Comparison of ENCODE assay signal across 9 cellular contexts in the genomic region with DNA sequence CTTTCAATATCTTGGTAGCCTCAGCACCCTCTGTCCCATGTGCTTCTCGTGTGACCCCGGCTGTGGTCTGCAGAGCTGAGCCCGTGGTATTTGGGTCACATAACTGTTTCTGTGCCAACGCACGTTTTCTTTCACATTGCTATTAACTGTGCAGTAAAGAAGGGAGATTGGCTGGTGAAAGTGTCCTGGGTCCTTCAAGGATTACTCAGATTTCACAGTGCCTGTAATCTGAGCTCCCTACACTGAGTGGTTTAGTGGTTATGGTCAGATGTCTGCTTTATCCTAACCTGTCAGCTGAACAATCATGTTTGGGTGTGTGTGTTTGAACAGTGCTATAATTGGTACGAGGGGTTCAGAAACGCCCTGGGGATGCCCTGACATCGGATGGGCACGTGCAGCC.
DNase-seq lines count a peak whose midpoint lies in the region; ATAC-seq, FAIRE-seq and TF ChIP-seq lines count a peak whose summit lies in the region.
"Had no signal": no experiment of that assay in that cellular context is flagged by ENCODE, and none has a peak within 500 bp of the region (broad histone marks: within the 10 kb centered on the region; RNA-seq: fewer than 3 reads in every experiment).

No MANE protein-coding gene starts in this region.

- no peaks in the 10 kb centered on the region for H3K9me1 ChIP-seq in K562 (ENCODE audit: control insufficient read depth, insufficient read depth, low read length)

- no peak overlapping the region for H4K5ac ChIP-seq in mesendoderm (ENCODE audit: low read length)

- H3K79me1 ChIP-seq in mesendoderm (ENCODE audit: low read length), result no peaks in the 10 kb centered on the region

- H2AK5ac ChIP-seq in mesendoderm (ENCODE audit: low read length), result no peak overlapping the region

- TF ChIP-seq CTCF in K562 (IDR thresholded peaks at IDR 0.05 in 2 of 3, conservative IDR thresholded peaks at IDR 0.05 in 1 of 3; ENCODE audit: insufficient read depth in 2 of 3, low read depth in 1 of 3, low read length in 3 of 3), result no peak

- H3K9me3 ChIP-seq in K562 (replicated peaks; ENCODE audit: control insufficient read depth, insufficient read depth, low read depth, low read length), result no peaks in the 10 kb centered on the region
- H3K9me3 ChIP-seq in CD4-positive, alpha-beta memory T cell (ENCODE audit: control insufficient read depth in 1 of 2, low read length in 2 of 2), result no peaks in the 10 kb centered on the region

- no peak overlapping the region for H3K4ac ChIP-seq in mesendoderm (ENCODE audit: low read depth, low read length)

- no peak overlapping the region for H2BK15ac ChIP-seq in mesendoderm (replicated peaks; ENCODE audit: low read depth)

- no peaks in the 10 kb centered on the region for H3K36me3 Mint-ChIP-seq in activated naive CD8-positive, alpha-beta T cell treated with anti-CD3 and anti-CD28 coated beads for 36 hours
- no peaks in the 10 kb centered on the region for H3K36me3 Mint-ChIP-seq in CD4-positive, alpha-beta memory T cell

- H3K27me3 ChIP-seq in K562 (ENCODE audit: control insufficient read depth in 2 of 2, insufficient read depth in 2 of 2, low read length in 2 of 2), result peaks cover 0 to 26% of the 10 kb centered on the region in 2 experiments; a peak in 2 of 5 replicates
- no peaks in the 10 kb centered on the region for H3K27me3 ChIP-seq in mesendoderm (ENCODE audit: insufficient read depth, low read length, poor library complexity)
- no peaks in the 10 kb centered on the region for H3K27me3 ChIP-seq in CD4-positive, alpha-beta memory T cell (ENCODE audit: insufficient read depth, low read length)

- ATAC-seq in K562 (peak; percentile 44), HG03378 (IDR thresholded peaks at IDR 0.05; ENCODE audit: unreplicated experiment) (no peak)

- peaks cover 4% of the 10 kb centered on the region for H3K27me3 Mint-ChIP-seq in activated naive CD8-positive, alpha-beta T cell treated with anti-CD3 and anti-CD28 coated beads for 36 hours
- no peaks in the 10 kb centered on the region for H3K27me3 Mint-ChIP-seq in CD4-positive, alpha-beta memory T cell

- no TSS peak for BruUV-seq in K562 (replicated peaks; lab: Mats Ljungman, UMichigan)

- no peaks in the 10 kb centered on the region for H4K20me1 ChIP-seq in K562 (replicated peaks; ENCODE audit: control insufficient read depth, insufficient read depth, low read length)

- intact Hi-C loops in K562 (cut with micrococcal nuclease), result no loop called here
- intact Hi-C loops in CD4-positive, alpha-beta memory T cell (cut with micrococcal nuclease), result no loop called here

- no peak overlapping the region for H3K18ac ChIP-seq in mesendoderm (ENCODE audit: low read length)

- H3K27ac ChIP-seq in K562 (ENCODE audit: extremely low read depth, low read depth, low read length) (no peak overlapping the region), mesendoderm (ENCODE audit: low read depth, low read length) (no peak overlapping the region)
- H3K27ac ChIP-seq in CD4-positive, alpha-beta memory T cell (ENCODE audit: low read depth, low read length), result no peak overlapping the region

- TF ChIP-seq RAD21 in K562 (CRISPR knock-in tag; conservative IDR thresholded peaks at IDR 0.05 in 1 of 2, IDR thresholded peaks at IDR 0.05 in 1 of 2), result no peak

- H3K9me3 Mint-ChIP-seq in activated naive CD8-positive, alpha-beta T cell treated with anti-CD3 and anti-CD28 coated beads for 36 hours, result peaks cover 6% of the 10 kb centered on the region
- H3K9me3 Mint-ChIP-seq in CD4-positive, alpha-beta memory T cell, result peaks cover 0 to 17% (median 3%) of the 10 kb centered on the region in 8 donors

- no peaks in the 10 kb centered on the region for H3K4me1 Mint-ChIP-seq in activated naive CD8-positive, alpha-beta T cell treated with anti-CD3 and anti-CD28 coated beads for 36 hours
- peaks cover 0 to 16% (median 5%) of the 10 kb centered on the region in 4 donors for H3K4me1 Mint-ChIP-seq in CD4-positive, alpha-beta memory T cell

- peak overlapping the region; percentile 36 for H3K56ac ChIP-seq in mesendoderm (ENCODE audit: low read length)

- H2BK5ac ChIP-seq in mesendoderm (ENCODE audit: low read length), result no peak overlapping the region

- no peak for FAIRE-seq in K562 (lab: Jason Lieb, UNC)

- H3K4me2 ChIP-seq in K562 (ENCODE audit: insufficient read depth, low read length) (no peak overlapping the region), mesendoderm (ENCODE audit: low read length) (no peak overlapping the region)

- no peak overlapping the region for H2AFZ ChIP-seq in K562 (ENCODE audit: low read depth, low read length)

- no peak for TF ChIP-seq EP300 in K562 (IDR thresholded peaks at IDR 0.05; ENCODE audit: low read length)

- H3K27ac Mint-ChIP-seq in activated naive CD8-positive, alpha-beta T cell treated with anti-CD3 and anti-CD28 coated beads for 36 hours, result no peak overlapping the region
- H3K27ac Mint-ChIP-seq in CD4-positive, alpha-beta memory T cell, result no peak overlapping the region

- H3K9ac ChIP-seq in K562 (ENCODE audit: insufficient read depth in 1 of 2, low read depth in 2 of 2, low read length in 2 of 2), result no peak overlapping the region
- H3K9ac ChIP-seq in mesendoderm (ENCODE audit: low read length), result no peak overlapping the region

- H3K36me3 ChIP-seq in K562 (ENCODE audit: control insufficient read depth, insufficient read depth, low read length), result no peaks in the 10 kb centered on the region
- no peaks in the 10 kb centered on the region for H3K36me3 ChIP-seq in mesendoderm (ENCODE audit: control insufficient read depth, insufficient read depth, low read length)
- no peaks in the 10 kb centered on the region for H3K36me3 ChIP-seq in CD4-positive, alpha-beta memory T cell (ENCODE audit: insufficient read depth, low read length)

- CTCF ChIA-PET in K562 (lab: Yijun Ruan, JAX; ENCODE audit: low intra/inter-chr PET ratio), result no interaction called here
- CTCF ChIA-PET in CD4-positive, alpha-beta memory T cell (lab: Charles Lee; ENCODE audit: partially characterized antibody), result no interaction called here

- under 1% methylated on average over 9 of the region's 9 CpGs for WGBS in K562 (ENCODE audit: insufficient coverage, low coverage, missing lambda C conversion rate)
- WGBS in mesendoderm (ENCODE audit: extremely low coverage, insufficient coverage, low lambda C conversion rate), result no CpG with 5 or more reads among the region's 9 CpGs

- H4K8ac ChIP-seq in mesendoderm (ENCODE audit: low read depth, low read length), result no peak overlapping the region

- H2BK120ac ChIP-seq in mesendoderm (ENCODE audit: low read depth, low read length), result no peak overlapping the region

- H3K4me1 ChIP-seq in K562 (replicated peaks in 1 of 2; ENCODE audit: control insufficient read depth in 2 of 2, insufficient read depth in 2 of 2, low read length in 2 of 2), result no peaks in the 10 kb centered on the region
- H3K4me1 ChIP-seq in mesendoderm (ENCODE audit: control insufficient read depth, low read depth, low read length), result no peaks in the 10 kb centered on the region
- H3K4me1 ChIP-seq in CD4-positive, alpha-beta memory T cell (ENCODE audit: insufficient read depth, low read length), result no peaks in the 10 kb centered on the region

- H3K4me3 ChIP-seq in K562 (no peak overlapping the region), mesendoderm (ENCODE audit: low read length) (no peak overlapping the region)
- no peak overlapping the region for H3K4me3 ChIP-seq in CD4-positive, alpha-beta memory T cell (ENCODE audit: low read length in 2 of 2)

- in situ Hi-C loops in K562 (cut with MboI), result no loop called here

- POLR2A ChIA-PET in K562 (lab: Yijun Ruan, JAX), result interaction anchor here (0.6 kb wide), 3 partner anchors 20 to 26 kb away, joined by 3 read pairs; no protein-coding TSS in a partner anchor
- POLR2A ChIA-PET in CD4-positive, alpha-beta memory T cell (lab: Charles Lee; ENCODE audit: partially characterized antibody), result no interaction called here

- no peak overlapping the region for H3K4me3 Mint-ChIP-seq in activated naive CD8-positive, alpha-beta T cell treated with anti-CD3 and anti-CD28 coated beads for 36 hours
- no peak overlapping the region for H3K4me3 Mint-ChIP-seq in CD4-positive, alpha-beta memory T cell

- H3K23ac ChIP-seq in mesendoderm (ENCODE audit: low read length), result no peak overlapping the region

- no peak for TF ChIP-seq POLR2A in K562 (conservative IDR thresholded peaks at IDR 0.05)

- peak; percentile 85 for DNase-seq in COR-L47 (lab: John Stamatoyannopoulos, UW)
- DNase-seq in NCI-H187 treated with DMSO at 0.1 percent for 48 hours (lab: John Stamatoyannopoulos, UW), result peak; percentile 93
- DNase-seq in K562 (ENCODE audit: extremely low read depth in 1 of 4, low spot score in 3 of 4), result no peak
- DNase-seq in mesendoderm, result no peak
- no peak for DNase-seq in activated naive CD8-positive, alpha-beta T cell treated with anti-CD3 and anti-CD28 coated beads for 36 hours
- no peak for DNase-seq in anterior cingulate cortex (lab: John Stamatoyannopoulos, UW)
- no peak for DNase-seq in CD4-positive, alpha-beta memory T cell
- DNase-seq: stimulated activated CD8-positive, alpha-beta memory T cell treated with anti-CD3 and anti-CD28 coated beads, Interleukin-4, amount 100 ng/mL, for 48 hours had no signal

- H3K79me2 ChIP-seq in K562 (ENCODE audit: control insufficient read depth, insufficient read depth, low read length) (no peaks in the 10 kb centered on the region), mesendoderm (ENCODE audit: control insufficient read depth, insufficient read depth, low read length) (no peaks in the 10 kb centered on the region)

TF ChIP-seq in K562, 482 proteins besides CTCF, POLR2A, EP300 and RAD21:
- no peak for TF ChIP-seq GTF2B (IDR thresholded peaks at IDR 0.05; ENCODE audit: extremely low read depth, insufficient read length)
- TF ChIP-seq ZZZ3 (IDR thresholded peaks at IDR 0.05), result no peak
- TF ChIP-seq NRF1 (conservative IDR thresholded peaks at IDR 0.05 in 1 of 2, IDR thresholded peaks at IDR 0.05 in 1 of 2), result no peak
- no peak for TF ChIP-seq CC2D1A (IDR thresholded peaks at IDR 0.05)
- TF ChIP-seq ETV5 (CRISPR knock-in tag; IDR thresholded peaks at IDR 0.05; ENCODE audit: low read depth), result no peak
- TF ChIP-seq ZNF347 (CRISPR knock-in tag; IDR thresholded peaks at IDR 0.05; ENCODE audit: low read depth), result no peak
- no peak for TF ChIP-seq CREM (IDR thresholded peaks at IDR 0.05; ENCODE audit: low read depth)
- no peak for TF ChIP-seq ZNF785 (CRISPR knock-in tag; IDR thresholded peaks at IDR 0.05)
- TF ChIP-seq GATAD2B (IDR thresholded peaks at IDR 0.05; ENCODE audit: borderline replicate concordance), result no peak

Comparison
In these comparisons a context has a peak if more than half of its experiments do, and no peak if none do; other contexts are left out.
1. DNase-seq: peak in COR-L47 (single experiment) and NCI-H187 treated with DMSO at 0.1 percent for 48 hours (single experiment); none in K562 (0 of 4), mesendoderm (single experiment), activated naive CD8-positive, alpha-beta T cell treated with anti-CD3 and anti-CD28 coated beads for 36 hours (single experiment), anterior cingulate cortex (0 of 58) and CD4-positive, alpha-beta memory T cell (0 of 5).